Comparison of ENCODE assay signal across 8 cellular contexts in the genomic region with DNA sequence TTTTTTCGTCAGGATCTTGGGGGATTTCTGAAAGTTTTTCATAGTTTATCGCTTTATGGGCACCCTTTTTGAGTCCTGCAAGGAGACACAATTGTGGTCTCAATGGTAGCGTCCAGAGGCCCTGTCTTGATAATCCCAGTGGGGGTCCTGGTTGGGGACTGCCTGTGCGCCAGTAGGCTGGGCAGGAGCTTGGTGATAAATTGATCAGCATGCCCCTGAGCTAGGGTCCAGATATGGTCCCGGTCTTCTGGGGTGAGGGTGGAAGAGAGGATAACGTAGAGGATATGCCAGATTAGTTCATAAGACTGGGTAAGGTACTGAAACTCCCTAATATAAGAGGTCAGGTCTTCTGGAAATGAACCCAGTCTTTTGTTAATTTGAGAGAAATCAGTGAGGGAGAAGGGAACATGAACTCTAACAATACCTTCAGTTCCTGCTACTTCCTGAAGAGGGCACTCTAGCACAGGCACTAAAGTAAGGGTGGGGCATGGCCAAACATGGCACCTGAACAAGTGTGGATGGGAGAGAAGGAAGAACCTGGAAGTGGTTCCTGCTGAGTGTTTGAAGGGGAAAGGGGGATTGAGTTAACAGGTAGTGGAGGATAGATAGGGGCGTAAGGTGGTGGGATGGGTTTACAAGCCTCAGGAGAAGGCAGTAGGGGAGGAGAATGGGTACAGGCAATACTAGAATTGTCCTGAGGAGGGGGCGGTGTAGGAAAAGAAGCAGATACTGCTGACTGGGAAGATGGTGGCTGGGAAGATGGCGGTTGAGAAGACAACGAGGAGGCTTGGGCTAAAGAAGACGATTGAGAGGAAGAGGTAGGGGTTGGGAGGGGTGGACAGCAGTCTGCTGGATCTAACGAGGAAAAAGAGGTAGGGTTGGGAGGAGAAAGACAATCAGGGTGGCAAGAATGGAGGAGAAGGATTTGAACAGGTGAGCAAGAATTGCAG. TPM values are rescaled to one million over a fixed set of nuclear protein-coding genes. Genes with fewer than 3 reads are reported as not detected.
DNase-seq lines count a peak whose midpoint lies in the region; ATAC-seq and TF ChIP-seq lines count a peak whose summit lies in the region.

No MANE protein-coding gene starts in this region.

- no peak overlapping the region for H3K27ac ChIP-seq in mammary epithelial cell (ENCODE audit: insufficient read depth, low read depth, low read length)

- TF ChIP-seq CTCF in AG09309 (IDR thresholded peaks at IDR 0.05; ENCODE audit: control insufficient read depth, insufficient read depth, low read depth, low read length, missing control alignments): peak; percentile 70
- peak; percentile 79 for TF ChIP-seq CTCF in GM12873 (IDR thresholded peaks at IDR 0.05; ENCODE audit: insufficient read depth, low read depth, low read length, missing control alignments)
- peak; percentile 66 to 67 for TF ChIP-seq CTCF in mammary epithelial cell (conservative IDR thresholded peaks at IDR 0.05 in 1 of 2, IDR thresholded peaks at IDR 0.05 in 1 of 2; ENCODE audit: extremely low read depth in 1 of 2, insufficient read depth in 1 of 2, low read depth in 1 of 2, low read length in 2 of 2)

- peaks cover 0 to 5% (median 0%) of the 10 kb centered on the region in 7 donors for H3K9me3 Mint-ChIP-seq in naive B cell

- ATAC-seq in naive B cell (ENCODE audit: low read depth in 2 of 2) (peak; percentile 45 to 57), GM21825 (IDR thresholded peaks at IDR 0.05; ENCODE audit: unreplicated experiment) (no peak), HG03439 (IDR thresholded peaks at IDR 0.05; ENCODE audit: unreplicated experiment) (no peak)

- H3K4me3 Mint-ChIP-seq in naive B cell: peak overlapping the region in 2 of 8 donors; percentile 36 to 44

- H3K9me3 ChIP-seq in mammary epithelial cell (replicated peaks; ENCODE audit: insufficient read depth, low read length): no peaks in the 10 kb centered on the region

- no TSS peak for BruUV-seq in mammary epithelial cell (replicated peaks; lab: Mats Ljungman, UMichigan)

- peaks cover 4% of the 10 kb centered on the region for H3K4me1 ChIP-seq in mammary epithelial cell (ENCODE audit: insufficient read depth, low read length)

- no peak for DNase-seq in AG09309 (ENCODE audit: low read depth)
- DNase-seq in NCI-H1694 treated with DMSO at 0.1 percent for 48 hours (lab: John Stamatoyannopoulos, UW): peak; percentile 60
- peak; percentile 33 for DNase-seq in T follicular helper cell (ENCODE audit: low read depth)
- DNase-seq in mammary epithelial cell: peak; percentile 21
- DNase-seq in naive B cell: peak; percentile 47

- no peak overlapping the region for H3K4me2 ChIP-seq in mammary epithelial cell (ENCODE audit: insufficient read depth, low read depth, low read length)

- H3K27me3 Mint-ChIP-seq in naive B cell: no peaks in the 10 kb centered on the region

- WGBS in mammary epithelial cell (ENCODE audit: low coverage, missing lambda C conversion rate): 98% methylated on average over 12 of the region's 12 CpGs

- CTCF ChIA-PET in mammary epithelial cell (lab: Charles Lee; ENCODE audit: low non-redundant PET): interaction anchor here (0.6 to 0.7 kb wide), 2 partner anchors 235 to 532 kb away, joined by 4 read pairs; no protein-coding TSS in a partner anchor

- H3K27ac Mint-ChIP-seq in naive B cell: peak overlapping the region; percentile 1 to 85 (median 73)

- dilution Hi-C loops in mammary epithelial cell (cut with HindIII; ENCODE audit: low sequenced_read_pairs): no loop called here

- no peaks in the 10 kb centered on the region for H3K27me3 ChIP-seq in mammary epithelial cell (ENCODE audit: insufficient read depth, low read length)

- peaks cover 51% of the 10 kb centered on the region for H3K79me2 ChIP-seq in mammary epithelial cell (ENCODE audit: insufficient read depth, low read length)

- H3K36me3 Mint-ChIP-seq in naive B cell: peaks cover 8 to 17% of the 10 kb centered on the region in 2 donors

- in situ Hi-C loops in mammary epithelial cell (cut with MboI; ENCODE audit: low sequenced_read_pairs in 2 of 2): no loop called here

- peaks cover 32 to 55% (median 33%) of the 10 kb centered on the region in 3 donors for H3K4me1 Mint-ChIP-seq in naive B cell

- no peaks in the 10 kb centered on the region for H3K36me3 ChIP-seq in mammary epithelial cell (ENCODE audit: insufficient read depth, low read length)

- intact Hi-C loops in mammary epithelial cell (cut with micrococcal nuclease): loop anchor here (1.0 kb wide), 2 partner anchors 31 to 232 kb away; no protein-coding TSS in a partner anchor

- H3K4me3 ChIP-seq in AG09309 (ENCODE audit: control insufficient read depth, low read depth, low read length): no peak overlapping the region
- H3K4me3 ChIP-seq in mammary epithelial cell (replicated peaks in 1 of 3; ENCODE audit: insufficient read depth in 1 of 3, low read depth in 2 of 3, low read length in 3 of 3): no peak overlapping the region

- H4K20me1 ChIP-seq in mammary epithelial cell (ENCODE audit: insufficient read depth, low read length): no peaks in the 10 kb centered on the region

- H3K9ac ChIP-seq in mammary epithelial cell (ENCODE audit: insufficient read depth, low read length): no peak overlapping the region

- peak overlapping the region; percentile 25 for H2AFZ ChIP-seq in mammary epithelial cell (ENCODE audit: low read depth, low read length)

RNA-seq across cellular contexts. Expression of a gene that starts 33.8 kb away (rescaled TPM):
- total RNA-seq in mammary epithelial cell: 1 to 10 TPM; 2.2 TPM
- polyA plus RNA-seq in mammary epithelial cell (0.07 TPM), naive B cell (ENCODE audit: low read depth in 6 of 6) (10 to 100 TPM; 22.2 to 46.4 (median 32.5) TPM)
- not detected for polyA minus RNA-seq in mammary epithelial cell

RNA-seq across cellular contexts. Expression of a gene that starts 46.8 kb away (rescaled TPM):
- 10 to 100 TPM; 28.7 to 36.2 TPM for total RNA-seq in mammary epithelial cell
- 20.1 TPM for polyA plus RNA-seq in mammary epithelial cell
- 27.3 TPM for polyA minus RNA-seq in mammary epithelial cell
- polyA plus RNA-seq in naive B cell (ENCODE audit: low read depth in 6 of 6): 10 to 100 TPM; 50.0 to 70.5 (median 54.2) TPM

Comparison
In these comparisons a context has a peak if more than half of its experiments do, and no peak if none do; other contexts are left out.
1. ATAC-seq: peak in naive B cell (2 of 2); none in GM21825 (single experiment) and HG03439 (single experiment).
2. RNA of a gene that starts 33.8 kb away (polyA plus RNA-seq): 22.2 to 46.4 TPM in naive B cell; 0.07 TPM in mammary epithelial cell (single experiment); every median in the first group is over 10 times any median in the second.
3. Peak in every context shown above with its lines, with median percentiles within 50 percentile points of each other: CTCF ChIP-seq.